Comparison of ENCODE assay signal across 25 cellular contexts in the genomic region with DNA sequence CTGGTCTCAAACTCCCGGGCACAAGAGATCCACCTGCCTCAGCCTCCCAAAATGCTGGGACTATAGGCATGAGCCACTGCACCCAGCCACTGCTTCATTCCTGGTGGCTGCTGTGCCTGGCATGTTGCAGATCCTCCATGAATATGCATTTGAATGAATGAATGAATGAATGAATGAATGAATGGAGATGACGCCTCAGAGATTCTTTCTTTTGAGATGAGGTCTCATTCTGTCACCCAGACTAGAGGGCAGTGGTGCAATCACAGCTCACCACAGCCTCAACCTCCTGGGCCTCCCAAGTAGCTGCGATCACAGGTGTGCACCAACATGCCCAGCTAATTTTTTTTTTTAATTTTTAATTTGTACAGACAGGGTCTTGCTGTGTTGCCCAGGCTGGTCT. TPM values are rescaled to one million over a fixed set of nuclear protein-coding genes. Genes with fewer than 3 reads are reported as not detected.
"Had no signal": no experiment of that assay in that cellular context is flagged by ENCODE, and none has a peak within 500 bp of the region (broad histone marks: within the 10 kb centered on the region; RNA-seq: fewer than 3 reads in every experiment).

No MANE protein-coding gene starts in this region.

- H3K27me3 ChIP-seq: dorsolateral prefrontal cortex, gastrocnemius medialis, neural progenitor cell, right lobe of liver, spleen, upper lobe of left lung, uterus had no signal

- DNase-seq: cortex of kidney; dorsolateral prefrontal cortex; effector CD8-positive, alpha-beta T cell; gastrocnemius medialis; heart right ventricle; hypothalamus; islet precursor cell; mammary epithelial cell; naive thymus-derived CD8-positive, alpha-beta T cell; right lobe of liver; spleen; stimulated activated CD4-positive, alpha-beta T cell treated with anti-CD3 and anti-CD28 coated beads, Interleukin-15, amount 100 ng/mL, for 24 hours; stimulated activated CD4-positive, alpha-beta T cell treated with anti-CD3 and anti-CD28 coated beads, Interleukin-1b, Interleukin-23, amount 100 ng/mL, for 48 hours; stimulated activated CD4-positive, alpha-beta T cell treated with anti-CD3 and anti-CD28 coated beads, Interleukin-4, amount 100 ng/mL, for 24 hours; tibial artery; upper lobe of left lung; uterus had no signal

- H3K4me3 ChIP-seq: dorsolateral prefrontal cortex, gastrocnemius medialis, heart right ventricle, neural progenitor cell, prostate gland, right lobe of liver, spleen, tibial artery, upper lobe of left lung, uterus had no signal

- ATAC-seq: esophagus mucosa; gastrocnemius medialis; heart right ventricle; left lobe of liver; naive thymus-derived CD8-positive, alpha-beta T cell; right lobe of liver; stimulated activated memory B cell treated with anti-CD40 and anti-IgM and Interleukin-4, amounts not matched to agents 10 μg/mL and 1 μg/mL and 100 μg/mL, for 72 hours had no signal

- H3K36me3 Mint-ChIP-seq: neural progenitor cell; stimulated activated memory B cell treated with anti-CD40 and anti-IgM and Interleukin-4, amounts not matched to agents 10 μg/mL and 1 μg/mL and 100 μg/mL, for 72 hours had no signal

- H3K27ac Mint-ChIP-seq: neural progenitor cell; stimulated activated memory B cell treated with anti-CD40 and anti-IgM and Interleukin-4, amounts not matched to agents 10 μg/mL and 1 μg/mL and 100 μg/mL, for 72 hours; stimulated activated naive CD8-positive, alpha-beta T cell treated with anti-CD3 and anti-CD28 coated beads, Interleukin-15, Interleukin-2, amounts not matched to agents 100 ng/mL and 50 ng/mL, for 24 hours had no signal

- H3K27ac ChIP-seq: dorsolateral prefrontal cortex, gastrocnemius medialis, heart right ventricle, neural progenitor cell, parathyroid adenoma, prostate gland, right lobe of liver, tibial artery, upper lobe of left lung, uterus had no signal

- H3K9me3 Mint-ChIP-seq: neural progenitor cell; stimulated activated memory B cell treated with anti-CD40 and anti-IgM and Interleukin-4, amounts not matched to agents 10 μg/mL and 1 μg/mL and 100 μg/mL, for 72 hours; stimulated activated naive CD8-positive, alpha-beta T cell treated with anti-CD3 and anti-CD28 coated beads, Interleukin-15, Interleukin-2, amounts not matched to agents 100 ng/mL and 50 ng/mL, for 24 hours had no signal

- H3K4me1 ChIP-seq: gastrocnemius medialis, parathyroid adenoma, prostate gland, right lobe of liver had no signal

- H3K36me3 ChIP-seq: gastrocnemius medialis, heart right ventricle, neural progenitor cell, prostate gland, right lobe of liver, tibial artery, upper lobe of left lung, uterus had no signal

- H3K27me3 Mint-ChIP-seq: stimulated activated memory B cell treated with anti-CD40 and anti-IgM and Interleukin-4, amounts not matched to agents 10 μg/mL and 1 μg/mL and 100 μg/mL, for 72 hours; stimulated activated naive CD8-positive, alpha-beta T cell treated with anti-CD3 and anti-CD28 coated beads, Interleukin-15, Interleukin-2, amounts not matched to agents 100 ng/mL and 50 ng/mL, for 24 hours had no signal

- H3K9me3 ChIP-seq: gastrocnemius medialis, heart right ventricle, prostate gland, right lobe of liver, spleen, tibial artery, upper lobe of left lung, uterus had no signal

- H3K4me3 Mint-ChIP-seq: neural progenitor cell; stimulated activated memory B cell treated with anti-CD40 and anti-IgM and Interleukin-4, amounts not matched to agents 10 μg/mL and 1 μg/mL and 100 μg/mL, for 72 hours; stimulated activated naive CD8-positive, alpha-beta T cell treated with anti-CD3 and anti-CD28 coated beads, Interleukin-15, Interleukin-2, amounts not matched to agents 100 ng/mL and 50 ng/mL, for 24 hours had no signal

RNA-seq across cellular contexts. Expression of a gene that starts 5.2 kb away (rescaled TPM):
- total RNA-seq: fibroblast of villous mesenchyme, mammary epithelial cell had no signal
